16 cellular contexts compared by ENCODE assay signal in the genomic region with DNA sequence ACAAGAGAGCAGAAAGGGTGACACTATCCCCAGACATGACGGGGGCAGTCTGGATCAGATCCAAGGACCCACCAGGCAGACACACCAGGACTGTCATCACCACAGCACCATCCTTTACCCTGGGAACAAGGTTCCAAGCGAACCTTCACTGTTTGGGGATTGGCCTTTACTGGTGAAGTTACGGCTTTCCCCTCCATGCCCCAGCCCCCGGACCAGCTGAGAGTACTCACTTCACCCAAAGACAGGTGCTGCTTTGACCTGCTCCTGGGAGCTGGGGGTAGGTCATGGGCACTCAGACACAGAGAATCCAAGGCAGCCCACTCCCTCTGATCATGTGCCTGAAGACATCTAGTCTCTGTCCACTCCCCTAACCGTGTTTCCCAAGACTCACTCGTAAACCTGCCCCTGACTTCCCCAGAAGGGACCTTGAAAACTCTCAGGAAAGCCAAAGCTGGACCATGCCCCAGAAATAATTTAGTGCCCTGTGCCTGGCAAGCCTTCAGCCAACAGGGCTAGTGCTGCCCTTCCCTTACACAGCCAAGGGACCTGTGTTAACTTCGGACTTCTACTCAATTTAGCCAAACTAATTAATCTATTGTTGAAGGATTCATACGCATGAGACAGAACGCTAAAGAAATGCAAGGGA. TPM values are rescaled to one million over a fixed set of nuclear protein-coding genes. Genes with fewer than 3 reads are reported as not detected.
DNase-seq lines count a peak whose midpoint lies in the region; ATAC-seq and TF ChIP-seq lines count a peak whose summit lies in the region.
"Had no signal": no experiment of that assay in that cellular context is flagged by ENCODE, and none has a peak within 500 bp of the region (broad histone marks: within the 10 kb centered on the region; RNA-seq: fewer than 3 reads in every experiment).

No MANE protein-coding gene starts in this region.

- H3K79me2 ChIP-seq in GM23338 (replicated peaks; ENCODE audit: insufficient read depth): peaks cover 25% of the 10 kb centered on the region

- H3K4me2 ChIP-seq in BLaER1: 0 out of 2 replicates have a peak overlapping the region, but pooled peaks have one; percentile 7
- no peak overlapping the region for H3K4me2 ChIP-seq in GM23338

- no peak for TF ChIP-seq POLR2A in adrenal gland (IDR thresholded peaks at IDR 0.05)

- 0 out of 2 replicates have a peak, but pooled peaks cover 2% of the 10 kb centered on the region for H3F3A ChIP-seq in GM23338 (replicated peaks; ENCODE audit: low read depth)

- peaks cover 60% of the 10 kb centered on the region for H4K20me1 ChIP-seq in BLaER1
- peaks cover 12% of the 10 kb centered on the region for H4K20me1 ChIP-seq in GM23338 (replicated peaks; ENCODE audit: insufficient read depth)

- H3K27ac ChIP-seq in BLaER1 (no peak overlapping the region), GM23338 (ENCODE audit: low read depth) (no peak overlapping the region), adrenal gland (peak overlapping the region in 1 of 5 donors; percentile 26)
- H3K27ac ChIP-seq: ascending aorta, neutrophil had no signal

- no peak for TF ChIP-seq CTCF in GM23338 (conservative IDR thresholded peaks at IDR 0.05; ENCODE audit: low read depth in 2 of 2)
- no peak for TF ChIP-seq CTCF in adrenal gland (IDR thresholded peaks at IDR 0.05)
- no peak for TF ChIP-seq CTCF in osteocyte (IDR thresholded peaks at IDR 0.05)

- H3K4me1 Mint-ChIP-seq in GM23338 (peaks cover 18% of the 10 kb centered on the region), osteocyte (ENCODE audit: unreplicated experiment) (peaks cover 23% of the 10 kb centered on the region)

- no peaks in the 10 kb centered on the region for H3K9me3 ChIP-seq in BLaER1
- no peaks in the 10 kb centered on the region for H3K9me3 ChIP-seq in adrenal gland (replicated peaks in 1 of 3)
- H3K9me3 ChIP-seq: ascending aorta, neutrophil had no signal

- H3K27me3 ChIP-seq in BLaER1 (no peaks in the 10 kb centered on the region), GM23338 (ENCODE audit: insufficient read depth) (no peaks in the 10 kb centered on the region), adrenal gland (no peaks in the 10 kb centered on the region)
- H3K27me3 ChIP-seq: ascending aorta, neutrophil had no signal

- ATAC-seq in GM23338: no peak
- no peak for ATAC-seq in HG03469 (IDR thresholded peaks at IDR 0.05; ENCODE audit: unreplicated experiment)
- ATAC-seq in HG03432 (IDR thresholded peaks at IDR 0.05; ENCODE audit: unreplicated experiment): no peak
- ATAC-seq: K562, right cardiac atrium had no signal

- H3K4me3 Mint-ChIP-seq in GM23338 (no peak overlapping the region), osteocyte (ENCODE audit: unreplicated experiment) (no peak overlapping the region)
- H3K4me3 Mint-ChIP-seq: memory B cell had no signal

- H3K4me3 ChIP-seq in BLaER1 (no peak overlapping the region), GM23338 (no peak overlapping the region), adrenal gland (no peak overlapping the region)
- H3K4me3 ChIP-seq: ascending aorta, K562 had no signal

- H3K4me1 ChIP-seq in BLaER1: peaks cover 48% of the 10 kb centered on the region
- H3K4me1 ChIP-seq in GM23338 (ENCODE audit: insufficient read depth): peaks cover 9% of the 10 kb centered on the region; the same call in 1 of the 2 replicates
- H3K4me1 ChIP-seq in adrenal gland (replicated peaks in 1 of 2): peaks cover 31 to 37% of the 10 kb centered on the region in 2 donors

- 63 to 75% (median 64%) methylated on average over 9 of the region's 9 CpGs for whole genome bisulfite sequencing in adrenal gland, 4 donors

- H3K27ac Mint-ChIP-seq in GM23338: peak overlapping the region; percentile 40; the same call in 1 of the 2 replicates
- no peak overlapping the region for H3K27ac Mint-ChIP-seq in osteocyte (ENCODE audit: unreplicated experiment)
- H3K27ac Mint-ChIP-seq: memory B cell had no signal

- H3K9me2 ChIP-seq in GM23338 (ENCODE audit: insufficient read depth): no peaks in the 10 kb centered on the region

- DNase-seq in GM23338 (ENCODE audit: low spot score): no peak
- DNase-seq in adrenal gland: peak in 5 of 7 donors; percentile 69 to 78 (median 73)
- DNase-seq in osteocyte (ENCODE audit: extremely low spot score, unreplicated experiment): peak; percentile 60
- no peak for DNase-seq in NCI-H2227 treated with DMSO at 0.1 percent for 48 hours (lab: John Stamatoyannopoulos, UW)
- no peak for DNase-seq in HUDEP-2 (lab: John Stamatoyannopoulos, UW; ENCODE audit: unreplicated experiment in 76 of 76)
- DNase-seq: NCI-H1048, NCI-H2081 treated with DMSO at 0.1 percent for 48 hours, right cardiac atrium had no signal

- H3K36me3 ChIP-seq in BLaER1: peaks cover 56% of the 10 kb centered on the region
- peaks cover 12% of the 10 kb centered on the region for H3K36me3 ChIP-seq in GM23338 (ENCODE audit: insufficient read depth)
- peaks cover 0 to 42% of the 10 kb centered on the region in 2 donors for H3K36me3 ChIP-seq in adrenal gland (replicated peaks in 1 of 2)

- intact Hi-C loops in adrenal gland (cut with DNase I): no loop called here

- H3K9me3 Mint-ChIP-seq in GM23338 (no peaks in the 10 kb centered on the region), osteocyte (ENCODE audit: unreplicated experiment) (no peaks in the 10 kb centered on the region)
- H3K9me3 Mint-ChIP-seq: memory B cell had no signal

- peak overlapping the region; percentile 38; the same call in 1 of the 2 replicates for H3K9ac ChIP-seq in BLaER1

- H3K36me3 Mint-ChIP-seq in GM23338 (ENCODE audit: low read depth): peaks cover 65% of the 10 kb centered on the region
- H3K36me3 Mint-ChIP-seq in osteocyte (ENCODE audit: unreplicated experiment): peaks cover 27% of the 10 kb centered on the region

- H2AFZ ChIP-seq in GM23338: no peak overlapping the region

- H3K27me3 Mint-ChIP-seq in GM23338 (ENCODE audit: insufficient read depth, low read depth, poor library complexity) (peaks cover 20% of the 10 kb centered on the region), osteocyte (ENCODE audit: unreplicated experiment) (no peaks in the 10 kb centered on the region)
- H3K27me3 Mint-ChIP-seq: memory B cell had no signal

TF ChIP-seq in GM23338, 12 proteins besides CTCF, POLR2A, EP300 and RAD21:
- TF ChIP-seq ZNF331 (CRISPR knock-in tag; IDR thresholded peaks at IDR 0.05; ENCODE audit: low read depth) (no peak), STAT1 (IDR thresholded peaks at IDR 0.05; ENCODE audit: unreplicated experiment) (no peak), JUNB (IDR thresholded peaks at IDR 0.05; ENCODE audit: unreplicated experiment) (no peak)
TF ChIP-seq in GM23338: peak in this region for 0.

RNA-seq across cellular contexts. Expression of gene RRP9, which starts 2.8 kb away (rescaled TPM):
- 61.8 and 62.4 TPM in 2 replicates for total RNA-seq in GM23338 (2014; rRNA removed; shearing (Covaris generic))
- 68.1 and 71.3 TPM in 2 replicates for polyA plus RNA-seq in GM23338 (2016; fragmentation: Nextera tagmentation; extraction: Ambion mirVana)
- total RNA-seq in adrenal gland: 10 to 100 TPM; 13.4 to 39.8 (median 19.1) TPM
- 10 to 100 TPM; 25.1 to 37.1 (median 32.7) TPM for polyA plus RNA-seq in adrenal gland
- total RNA-seq in osteocyte: 20.7 and 22.8 TPM in 2 replicates

RNA-seq across cellular contexts. Expression of gene PARP3, which starts 3.3 kb away (rescaled TPM):
- total RNA-seq in GM23338 (2014; rRNA removed; shearing (Covaris generic)): 1.1 and 3.1 TPM in 2 replicates
- polyA plus RNA-seq in GM23338 (2016; fragmentation: Nextera tagmentation; extraction: Ambion mirVana): 0.35 and 0.76 TPM in 2 replicates
- 10 to 100 TPM; 41.9 to 94.1 (median 73.6) TPM for total RNA-seq in adrenal gland
- 10 to 100 TPM; 36.1 to 57.4 (median 56.3) TPM for polyA plus RNA-seq in adrenal gland
- total RNA-seq in osteocyte: 12.4 and 13.4 TPM in 2 replicates

RNA-seq across cellular contexts. Expression of gene GPR62, which starts 16.3 kb away (rescaled TPM):
- 0.38 TPM in 1 of 2 replicates, not detected in the other for total RNA-seq in GM23338 (2014; rRNA removed; shearing (Covaris generic))
- polyA plus RNA-seq in GM23338 (2016; fragmentation: Nextera tagmentation; extraction: Ambion mirVana): 0.10 and 0.42 TPM in 2 replicates
- total RNA-seq in adrenal gland: under 1 TPM in 6 of 8 donors, not detected in 2; 0.23 to 0.83 (median 0.41) TPM
- under 1 TPM; 0.13 to 0.40 (median 0.24) TPM for polyA plus RNA-seq in adrenal gland
- not detected in 2 replicates for total RNA-seq in osteocyte
- total RNA-seq: ascending aorta, K562, kidney epithelial cell had no signal
- polyA plus RNA-seq: K562 had no signal

RNA-seq across cellular contexts. Expression of gene PCBP4, which starts 28.4 kb away (rescaled TPM):
- total RNA-seq in GM23338 (2014; rRNA removed; shearing (Covaris generic)): 26.8 and 37.6 TPM in 2 replicates
- polyA plus RNA-seq in GM23338 (2016; fragmentation: Nextera tagmentation; extraction: Ambion mirVana) (11.8 and 14.1 TPM in 2 replicates), adrenal gland (100 to 1,000 TPM in 1 of 3 donors, 10 to 100 TPM in 2; 10.7 to 234 (median 87.3) TPM)
- total RNA-seq in adrenal gland (10 to 100 TPM; 23.4 to 41.3 (median 35.7) TPM), osteocyte (47.5 and 50.8 TPM in 2 replicates)

RNA-seq across cellular contexts. Expression of gene ABHD14B, which starts 34.9 kb away (rescaled TPM):
- total RNA-seq in GM23338 (2014; rRNA removed; shearing (Covaris generic)): 8.0 and 11.1 TPM in 2 replicates
- 5.8 and 8.9 TPM in 2 replicates for polyA plus RNA-seq in GM23338 (2016; fragmentation: Nextera tagmentation; extraction: Ambion mirVana)
- 100 to 1,000 TPM in 6 of 8 donors, 10 to 100 TPM in 2; 49.0 to 177 (median 119) TPM for total RNA-seq in adrenal gland
- polyA plus RNA-seq in adrenal gland: 100 to 1,000 TPM in 2 of 3 donors, 10 to 100 TPM in 1; 91.8 to 175 (median 152) TPM
- 42.7 and 45.2 TPM in 2 replicates for total RNA-seq in osteocyte

Comparison
In these comparisons a context has a peak if more than half of its experiments do, and no peak if none do; other contexts are left out.
1. DNase-seq: peak in adrenal gland (5 of 7) and osteocyte (single experiment); none in GM23338 (single experiment), NCI-H2227 treated with DMSO at 0.1 percent for 48 hours (single experiment) and HUDEP-2 (0 of 76).